8 cellular contexts compared by ENCODE assay signal in the genomic region with DNA sequence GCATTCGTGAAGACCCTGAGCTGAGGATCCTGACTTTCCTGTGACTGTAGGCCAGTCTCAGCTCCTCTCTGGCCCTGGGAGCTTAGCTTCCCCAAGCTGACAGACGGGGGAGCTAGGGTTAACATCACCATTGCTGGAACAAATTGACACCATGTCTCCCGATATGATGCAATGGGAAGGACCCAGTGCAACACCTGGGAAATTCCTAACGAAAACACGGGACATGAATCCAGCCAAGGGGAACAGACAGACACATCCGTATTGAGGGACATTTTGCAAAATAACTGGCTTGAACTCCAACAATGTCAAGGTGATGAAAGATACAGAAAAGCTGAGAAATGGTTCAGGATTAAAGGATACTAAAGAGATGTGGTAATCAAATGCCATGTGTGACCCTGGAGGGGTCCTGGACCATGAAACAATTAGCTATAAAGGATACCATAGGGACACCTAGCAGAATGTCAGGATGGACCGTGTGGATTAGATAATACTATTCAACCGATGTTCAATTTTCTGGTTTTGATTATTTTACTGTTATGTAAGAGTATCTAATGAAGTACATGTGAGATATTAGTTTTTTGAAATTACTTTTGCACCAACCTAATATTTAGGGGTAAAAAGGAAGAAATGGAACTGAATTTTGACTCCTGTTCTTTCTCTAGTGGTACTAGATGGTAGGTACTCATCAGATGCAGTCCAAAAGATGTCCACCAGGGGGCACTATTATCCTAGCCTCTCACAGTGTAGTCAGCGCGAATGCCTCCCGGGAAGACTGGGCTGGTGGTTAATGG. TPM values are rescaled to one million over a fixed set of nuclear protein-coding genes. Genes with fewer than 3 reads are reported as not detected.
DNase-seq lines count a peak whose midpoint lies in the region; ATAC-seq and TF ChIP-seq lines count a peak whose summit lies in the region.

No MANE protein-coding gene starts in this region.

- ATAC-seq in GM18858 (IDR thresholded peaks at IDR 0.05; ENCODE audit: unreplicated experiment) (peak; percentile 71), HG03135 (IDR thresholded peaks at IDR 0.05; ENCODE audit: unreplicated experiment) (peak; percentile 82), left lung (peak; percentile 96)

- H3K4me1 ChIP-seq in left lung, result peaks cover 0 to 9% of the 10 kb centered on the region in 2 donors

- H3K9me3 ChIP-seq in left lung, result no peaks in the 10 kb centered on the region

- no peak overlapping the region for H3K27ac ChIP-seq in left lung

- intact Hi-C loops in left lung (cut with DNase I), result loop anchor here in 1 of 2 donors (5.0 to 10.0 kb wide), 2 partner anchors 102 to 284 kb away; partner anchors contain the start of genes IRGM and MYOZ3

- DNase-seq in AG10803 (ENCODE audit: low read depth) (peak; percentile 76), NCI-H345 treated with DMSO at 0.1 percent for 48 hours (lab: John Stamatoyannopoulos, UW; ENCODE audit: unreplicated experiment) (peak; percentile 70), choroid plexus epithelial cell (ENCODE audit: low read depth) (peak; percentile 93), left lung (peak in 1 of 2 donors; percentile 82)
- DNase-seq in activated CD4-positive, alpha-beta T cell treated with anti-CD3 and anti-CD28 coated beads for 24 hours (ENCODE audit: low read depth in 2 of 2), result peak; percentile 82 to 91
- DNase-seq in stimulated activated CD4-positive, alpha-beta T cell treated with anti-CD3 and anti-CD28 coated beads, TNF-alpha, amount 100 ng/mL, for 4 hours (ENCODE audit: low read depth in 3 of 3), result peak; percentile 52 to 83 (median 59)

- H3K36me3 ChIP-seq in left lung, result peaks cover 0 to 20% of the 10 kb centered on the region in 2 donors

- no peaks in the 10 kb centered on the region for H3K27me3 ChIP-seq in left lung

- H3K4me3 ChIP-seq in AG10803 (ENCODE audit: low read length) (no peak overlapping the region), choroid plexus epithelial cell (ENCODE audit: low read depth, low read length) (no peak overlapping the region), left lung (no peak overlapping the region)

- TF ChIP-seq CTCF in AG10803 (conservative IDR thresholded peaks at IDR 0.05; ENCODE audit: low read length) (peak; percentile 89), choroid plexus epithelial cell (conservative IDR thresholded peaks at IDR 0.05; ENCODE audit: low read depth, low read length) (peak; percentile 87), left lung (IDR thresholded peaks at IDR 0.05) (peak; percentile 94 to 95)

RNA-seq across cellular contexts. Expression of gene NDST1, which starts 52.7 kb away (rescaled TPM):
- total RNA-seq in left lung, result 100 to 1,000 TPM in 1 of 2 donors, 10 to 100 TPM in 1; 89.3 to 100 TPM
